In genomic region chr1:156587927-156588326, GRCh38 we compare ENCODE assay signal across 16 cellular contexts. TPM values are rescaled to one million over a fixed set of nuclear protein-coding genes. Genes with fewer than 3 reads are reported as not detected.
"Had no signal": no experiment of that assay in that cellular context is flagged by ENCODE, and none has a peak within 500 bp of the region (broad histone marks: within the 10 kb centered on the region; RNA-seq: fewer than 3 reads in every experiment).

No MANE protein-coding gene starts in this region.

RNA-seq across cellular contexts. Expression of gene TTC24, which starts 8.4 kb away (rescaled TPM):
- total RNA-seq: occipital lobe, osteoblast, progenitor cell of endocrine pancreas, renal cortical epithelial cell, right cardiac atrium, sigmoid colon, skeletal muscle tissue, subcutaneous adipose tissue, temporal lobe, thoracic aorta, tibial nerve, ureter, vagina had no signal
- polyA plus RNA-seq: right cardiac atrium, stomach had no signal

RNA-seq across cellular contexts. Expression of gene HAPLN2, which starts 31.3 kb away (rescaled TPM):
- total RNA-seq: natural killer cell treated with Interleukin-12 subunit alpha and Interleukin-12 subunit beta and Interleukin-15 and Interleukin-18, amount 100 ng/mL, for 72 hours; occipital lobe; osteoblast; renal cortical epithelial cell; right lobe of liver; stomach; vagina had no signal
